ENCODE assay signal across 19 cellular contexts in genomic region chr1:151000408-151000807, GRCh38. TPM values are rescaled to one million over a fixed set of nuclear protein-coding genes. Genes with fewer than 3 reads are reported as not detected.
"Had no signal": no experiment of that assay in that cellular context is flagged by ENCODE, and none has a peak within 500 bp of the region (broad histone marks: within the 10 kb centered on the region; RNA-seq: fewer than 3 reads in every experiment).

No MANE protein-coding gene starts in this region.

- H3K4me3 ChIP-seq: esophagus muscularis mucosa, left lung, mucosa of descending colon, transverse colon, vagina had no signal

- H3K27ac ChIP-seq: esophagus muscularis mucosa, transverse colon, vagina had no signal

- H3K27ac Mint-ChIP-seq: activated T-helper 1 cell treated with anti-CD3 and anti-CD28 coated beads, Interleukin-12 subunit alpha, Interleukin-12 subunit beta, Interleukin-2, Interleukin-4 antibody, amounts not matched to agents 30 ng/mL and 10 ng/mL and 1 ng/mL, durations not matched to agents 14 hours and 24 hours and 36 hours; stimulated activated memory B cell treated with anti-CD40 and anti-IgM and Interleukin-4, amounts not matched to agents 10 μg/mL and 1 μg/mL and 100 μg/mL, for 72 hours; T-helper 2 cell treated with Interferon-gamma antibody and Interleukin-4, amounts not matched to agents 5 μg/mL and 100 μg/mL, for 36 hours had no signal

- H3K9me3 Mint-ChIP-seq: activated T-helper 1 cell treated with anti-CD3 and anti-CD28 coated beads, Interleukin-12 subunit alpha, Interleukin-12 subunit beta, Interleukin-2, Interleukin-4 antibody, amounts not matched to agents 30 ng/mL and 10 ng/mL and 1 ng/mL, durations not matched to agents 14 hours and 24 hours and 36 hours; naive thymus-derived CD8-positive, alpha-beta T cell; stimulated activated memory B cell treated with anti-CD40 and anti-IgM and Interleukin-4, amounts not matched to agents 10 μg/mL and 1 μg/mL and 100 μg/mL, for 72 hours; T-helper 2 cell treated with Interferon-gamma antibody and Interleukin-4, amounts not matched to agents 5 μg/mL and 100 μg/mL, for 36 hours had no signal

- H3K27me3 Mint-ChIP-seq: naive thymus-derived CD8-positive, alpha-beta T cell; stimulated activated memory B cell treated with anti-CD40 and anti-IgM and Interleukin-4, amounts not matched to agents 10 μg/mL and 1 μg/mL and 100 μg/mL, for 72 hours had no signal

- H3K9me3 ChIP-seq: esophagus muscularis mucosa, left lung, mucosa of descending colon, transverse colon, vagina had no signal

- H3K27me3 ChIP-seq: esophagus muscularis mucosa, left lung, transverse colon, vagina had no signal

- H3K4me3 Mint-ChIP-seq: activated T-helper 1 cell treated with anti-CD3 and anti-CD28 coated beads, Interleukin-12 subunit alpha, Interleukin-12 subunit beta, Interleukin-2, Interleukin-4 antibody, amounts not matched to agents 30 ng/mL and 10 ng/mL and 1 ng/mL, durations not matched to agents 14 hours and 24 hours and 36 hours; stimulated activated memory B cell treated with anti-CD40 and anti-IgM and Interleukin-4, amounts not matched to agents 10 μg/mL and 1 μg/mL and 100 μg/mL, for 72 hours; T-helper 2 cell treated with Interferon-gamma antibody and Interleukin-4, amounts not matched to agents 5 μg/mL and 100 μg/mL, for 36 hours had no signal

- ATAC-seq: left lung; mucosa of descending colon; naive thymus-derived CD8-positive, alpha-beta T cell; stimulated activated memory B cell treated with anti-CD40 and anti-IgM and Interleukin-4, amounts not matched to agents 10 μg/mL and 1 μg/mL and 100 μg/mL, for 72 hours had no signal

- DNase-seq: activated CD4-positive, alpha-beta T cell treated with anti-CD3 and anti-CD28 coated beads, Interleukin-2, amount 50 U/mL, for 48 hours; activated CD8-positive, alpha-beta memory T cell treated with anti-CD3 and anti-CD28 coated beads, Interleukin-2, amount 50 U/mL, for 48 hours; activated naive CD4-positive, alpha-beta T cell; hippocampal formation; kidney; left lung; mammary epithelial cell; mucosa of descending colon; naive thymus-derived CD8-positive, alpha-beta T cell; nucleus accumbens; posterior cingulate gyrus; stimulated activated CD4-positive, alpha-beta T cell treated with anti-CD3 and anti-CD28 coated beads, Interleukin-2, amount 100 ng/mL, for 48 hours; transverse colon had no signal

RNA-seq across cellular contexts. Expression of gene ANXA9, which starts 18.3 kb away (rescaled TPM):
- total RNA-seq: activated T-helper 1 cell treated with anti-CD3 and anti-CD28 coated beads, Interleukin-12 subunit alpha, Interleukin-12 subunit beta, Interleukin-2, Interleukin-4 antibody, amounts not matched to agents 30 ng/mL and 10 ng/mL and 1 ng/mL, durations not matched to agents 14 hours and 24 hours and 36 hours; mucosa of descending colon; skeletal muscle tissue had no signal
